Comparison of ENCODE assay signal across 8 cellular contexts in genomic region chr1:227895828-227896685, GRCh38. TPM values are rescaled to one million over a fixed set of nuclear protein-coding genes. Genes with fewer than 3 reads are reported as not detected.
A peak's percentile ranks its signal among the peaks of the same experiment; 100 is the strongest.
DNase-seq lines count a peak whose midpoint lies in the region; ATAC-seq and TF ChIP-seq lines count a peak whose summit lies in the region.

No MANE protein-coding gene starts in this region.

- H3K9me3 ChIP-seq in MG63: no peaks in the 10 kb centered on the region

- no peaks in the 10 kb centered on the region for H3K36me3 ChIP-seq in MG63

- ATAC-seq in HG03095 (IDR thresholded peaks at IDR 0.05; ENCODE audit: unreplicated experiment): no peak

- DNase-seq in MG63 (peak; percentile 5), amygdala (lab: John Stamatoyannopoulos, UW) (peak in 33 of 56 donors; percentile 18 to 77 (median 53)), iPS-NIHi7 (ENCODE audit: extremely low spot score) (peak; percentile 53), retinal pigment epithelial cell (ENCODE audit: low read depth) (no peak), GM19238 (ENCODE audit: insufficient read length, low spot score) (no peak), foreskin fibroblast (no peak), RPMI8226 (no peak)

- H3K4me3 ChIP-seq in MG63 (no peak overlapping the region), retinal pigment epithelial cell (ENCODE audit: low read length) (no peak overlapping the region), foreskin fibroblast (ENCODE audit: low read depth in 1 of 2, low read length in 2 of 2) (no peak overlapping the region)

- H3K27me3 ChIP-seq in MG63: no peaks in the 10 kb centered on the region

- TF ChIP-seq CTCF in retinal pigment epithelial cell (conservative IDR thresholded peaks at IDR 0.05; ENCODE audit: low read depth, low read length) (peak; percentile 20), foreskin fibroblast (IDR thresholded peaks at IDR 0.05; ENCODE audit: low read depth, low read length) (no peak)

RNA-seq across cellular contexts. Expression of gene WNT9A, which starts 51.7 kb away (rescaled TPM):
- 10.8 and 11.3 TPM in 2 replicates for total RNA-seq in MG63 (2014; rRNA removed; shearing (Covaris generic); ENCODE audit: low replicate concordance)

Comparison
In these comparisons a context has a peak if more than half of its experiments do, and no peak if none do; other contexts are left out.
1. DNase-seq: peak in MG63 (single experiment), amygdala (33 of 56) and iPS-NIHi7 (single experiment); none in retinal pigment epithelial cell (single experiment), GM19238 (single experiment), foreskin fibroblast (0 of 2) and RPMI8226 (single experiment).